Comparison of ENCODE assay signal across 1 cellular context in the genomic region with DNA sequence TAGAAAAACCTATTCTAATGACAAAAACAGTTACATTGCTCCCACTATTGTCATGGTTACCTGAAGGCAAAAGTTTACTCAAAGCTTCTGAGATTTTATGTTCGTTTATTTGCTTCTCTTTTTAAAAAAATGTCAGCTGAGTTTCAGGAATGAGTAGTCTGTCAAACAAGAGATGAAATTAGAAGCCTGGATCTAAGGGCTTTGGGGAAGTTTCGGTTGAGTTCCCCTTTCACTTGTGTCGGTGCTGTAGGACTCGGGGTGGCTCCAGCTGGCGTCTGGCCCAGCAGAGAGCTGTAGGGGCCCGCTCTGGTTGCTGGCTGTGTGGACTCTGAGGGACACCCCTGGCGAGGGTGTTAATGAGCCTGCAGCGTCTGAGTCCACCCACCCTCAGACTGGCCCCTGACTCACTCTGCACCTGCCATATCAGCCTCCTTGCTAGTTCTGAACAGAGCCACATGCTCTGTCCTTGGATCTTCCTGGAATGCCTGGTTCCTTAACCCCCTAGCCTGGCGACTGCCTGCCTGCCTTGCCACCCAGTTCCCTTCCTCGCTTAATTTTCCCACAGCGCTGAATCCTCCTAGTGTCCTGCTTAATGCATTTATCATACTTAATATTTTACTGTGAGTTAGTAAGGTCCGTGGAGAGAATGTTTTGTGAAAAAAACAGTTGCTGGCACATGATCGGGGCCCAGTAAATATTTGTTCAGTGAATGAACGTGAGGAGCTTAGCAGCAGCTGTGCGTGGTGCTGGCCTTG.
TF ChIP-seq lines count a peak whose summit lies in the region.

No MANE protein-coding gene starts in this region.

TF ChIP-seq in endothelial cell of umbilical vein, 7 proteins besides CTCF, POLR2A, EP300 and RAD21:
- TF ChIP-seq POLR2AphosphoS5 (IDR thresholded peaks at IDR 0.05; ENCODE audit: insufficient read depth, low read depth, low read length) (peak; percentile 16), MYC (IDR thresholded peaks at IDR 0.05; ENCODE audit: low read depth, low read length) (no peak)
